In the genomic region with DNA sequence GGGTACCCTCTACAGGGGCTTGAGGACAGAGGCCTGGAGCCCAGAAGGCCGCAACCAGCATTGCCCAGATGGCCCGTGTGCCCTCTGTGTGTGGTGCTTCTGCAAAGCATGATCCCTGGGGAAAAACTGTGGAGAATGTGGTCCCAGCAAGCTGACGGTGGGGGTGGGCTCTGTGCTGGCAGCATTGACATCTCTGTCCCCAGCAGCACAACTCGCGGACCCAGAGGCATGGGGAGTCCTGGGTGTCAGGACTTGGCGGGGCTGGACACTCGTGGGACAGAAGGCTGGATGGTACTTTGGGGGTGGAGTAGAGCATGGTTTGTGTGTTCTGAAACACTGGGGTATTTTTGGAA, we compare ENCODE assay signal across 20 cellular contexts. TPM values are rescaled to one million over a fixed set of nuclear protein-coding genes. Genes with fewer than 3 reads are reported as not detected.
DNase-seq lines count a peak whose midpoint lies in the region; ATAC-seq and TF ChIP-seq lines count a peak whose summit lies in the region.
"Had no signal": no experiment of that assay in that cellular context is flagged by ENCODE, and none has a peak within 500 bp of the region (broad histone marks: within the 10 kb centered on the region; RNA-seq: fewer than 3 reads in every experiment).

No MANE protein-coding gene starts in this region.

- H3K27me3 Mint-ChIP-seq in glutamatergic neuron (ENCODE audit: unreplicated experiment): peaks cover 16% of the 10 kb centered on the region

- DNase-seq in Daoy (ENCODE audit: low read depth) (peak; percentile 3), RWPE1 (ENCODE audit: low spot score) (no peak), glutamatergic neuron (peak; percentile 17), spleen (peak; percentile 62), NCI-H1694 (lab: John Stamatoyannopoulos, UW) (no peak), GM03348 (ENCODE audit: low spot score) (no peak)
- DNase-seq: C1 segment of cervical spinal cord; CD4-positive, CD25-positive, alpha-beta regulatory T cell; CD8-positive, alpha-beta memory T cell; COR-L47; DMS 273 treated with DMSO at 0.1 percent for 48 hours; DMS53; DND-41; H7; HFFc6 had no signal

- WGBS in spleen, 5 donors: 84 to 89% (median 87%) methylated on average over 5 to 7 of the region's 7 CpGs

- no peak overlapping the region for H3K4me3 Mint-ChIP-seq in glutamatergic neuron (ENCODE audit: unreplicated experiment)
- H3K4me3 Mint-ChIP-seq: CD8-positive, alpha-beta memory T cell; GM23338; HFFc6 had no signal

- no peak for ATAC-seq in GM19397 (IDR thresholded peaks at IDR 0.05; ENCODE audit: unreplicated experiment)
- ATAC-seq: GM23338, HCT116, K562 had no signal

- H3K27me3 ChIP-seq in spleen (replicated peaks in 1 of 7): no peaks in the 10 kb centered on the region

- H3K4me1 Mint-ChIP-seq in glutamatergic neuron (ENCODE audit: low read depth, unreplicated experiment): peaks cover 13% of the 10 kb centered on the region
- H3K4me1 Mint-ChIP-seq: GM23338 had no signal

- H3K27ac ChIP-seq in RWPE1 (peak overlapping the region; percentile 57), spleen (no peak overlapping the region)
- H3K27ac ChIP-seq: HL-60 had no signal

- TF ChIP-seq POLR2A in spleen (IDR thresholded peaks at IDR 0.05): no peak

- no peaks in the 10 kb centered on the region for H3K9me3 ChIP-seq in spleen

- POLR2A ChIA-PET in RWPE1 (lab: Yijun Ruan, JAX; ENCODE audit: low non-redundant PET): no interaction called here

- H3K36me3 Mint-ChIP-seq in glutamatergic neuron (ENCODE audit: unreplicated experiment): peaks cover 11% of the 10 kb centered on the region
- H3K36me3 Mint-ChIP-seq: CD8-positive, alpha-beta memory T cell had no signal

- H3K36me3 ChIP-seq in spleen: peaks cover 0 to 27% (median 3%) of the 10 kb centered on the region in 6 donors

- CTCF ChIA-PET in RWPE1 (lab: Yijun Ruan, JAX): no interaction called here

- intact Hi-C loops in spleen (cut with DNase I; ENCODE audit: low total_unique reads): no loop called here

- peaks cover 9% of the 10 kb centered on the region for H3K9me3 Mint-ChIP-seq in glutamatergic neuron (ENCODE audit: unreplicated experiment)
- H3K9me3 Mint-ChIP-seq: CD4-positive, CD25-positive, alpha-beta regulatory T cell; CD8-positive, alpha-beta memory T cell; GM23338; HFFc6 had no signal

- no peak overlapping the region for H3K4me3 ChIP-seq in spleen
- H3K4me3 ChIP-seq: GM23338, K562 had no signal

- H3K4me1 ChIP-seq in spleen: peaks cover 5 to 23% (median 14%) of the 10 kb centered on the region in 6 donors

- TF ChIP-seq CTCF in RWPE1 (conservative IDR thresholded peaks at IDR 0.05; ENCODE audit: low read depth) (no peak), glutamatergic neuron (IDR thresholded peaks at IDR 0.05; ENCODE audit: partially characterized antibody, unreplicated experiment) (no peak), spleen (IDR thresholded peaks at IDR 0.05 in 8 of 11, conservative IDR thresholded peaks at IDR 0.05 in 3 of 11) (no peak)

- no peak overlapping the region for H3K27ac Mint-ChIP-seq in glutamatergic neuron (ENCODE audit: unreplicated experiment)
- H3K27ac Mint-ChIP-seq: CD4-positive, CD25-positive, alpha-beta regulatory T cell; GM23338; HFFc6 had no signal

RNA-seq across cellular contexts. Expression of a gene that starts 4.3 kb away (rescaled TPM):
- total RNA-seq in Daoy (2014; rRNA removed; shearing (Covaris generic)): 6.5 and 8.4 TPM in 2 replicates
- total RNA-seq in glutamatergic neuron (ENCODE audit: unreplicated experiment): 5.9 TPM
- 1 to 10 TPM; 1.7 to 4.0 (median 3.4) TPM for total RNA-seq in spleen
- 1 to 10 TPM; 3.7 to 4.3 (median 3.9) TPM for polyA plus RNA-seq in spleen

RNA-seq across cellular contexts. Expression of a gene that starts 11.8 kb away (rescaled TPM):
- total RNA-seq in Daoy (2014; rRNA removed; shearing (Covaris generic)): 10.4 and 10.5 TPM in 2 replicates
- total RNA-seq in glutamatergic neuron (ENCODE audit: unreplicated experiment) (44.8 TPM), spleen (1 to 10 TPM in 1 of 7 donors, under 1 TPM in 6; 0.26 to 1.3 (median 0.66) TPM)
- polyA plus RNA-seq in spleen: under 1 TPM; 0.30 to 0.86 (median 0.76) TPM
- total RNA-seq: CD4-positive, CD25-positive, alpha-beta regulatory T cell had no signal
- polyA plus RNA-seq: CD4-positive, CD25-positive, alpha-beta regulatory T cell; CD8-positive, alpha-beta memory T cell had no signal

RNA-seq across cellular contexts. Expression of a gene that starts 31.0 kb away (rescaled TPM):
- 79.0 and 86.9 TPM in 2 replicates for total RNA-seq in Daoy (2014; rRNA removed; shearing (Covaris generic))
- 23.2 TPM for total RNA-seq in glutamatergic neuron (ENCODE audit: unreplicated experiment)
- total RNA-seq in spleen: 10 to 100 TPM in 2 of 7 donors, 1 to 10 TPM in 5; 6.5 to 15.1 (median 8.7) TPM
- polyA plus RNA-seq in spleen: 10 to 100 TPM in 1 of 3 donors, 1 to 10 TPM in 2; 5.8 to 10.5 (median 8.5) TPM

Comparison
In these comparisons a context has a peak if more than half of its experiments do, and no peak if none do; other contexts are left out.
1. DNase-seq: peak in Daoy (single experiment), glutamatergic neuron (single experiment) and spleen (single experiment); none in RWPE1 (single experiment), NCI-H1694 (single experiment) and GM03348 (single experiment).